In genomic region chr7:116216956-116217570, GRCh38 we compare ENCODE assay signal across 12 cellular contexts. TPM values are rescaled to one million over a fixed set of nuclear protein-coding genes. Genes with fewer than 3 reads are reported as not detected.
DNase-seq lines count a peak whose midpoint lies in the region; ATAC-seq, FAIRE-seq and TF ChIP-seq lines count a peak whose summit lies in the region.
"Had no signal": no experiment of that assay in that cellular context is flagged by ENCODE, and none has a peak within 500 bp of the region (broad histone marks: within the 10 kb centered on the region; RNA-seq: fewer than 3 reads in every experiment).

No MANE protein-coding gene starts in this region.

- POLR2A ChIA-PET in A549 (lab: Yijun Ruan, JAX): no interaction called here

- TF ChIP-seq CTCF in A549 (IDR thresholded peaks at IDR 0.05): no peak
- TF ChIP-seq CTCF in suprapubic skin (IDR thresholded peaks at IDR 0.05): no peak
- no peak for TF ChIP-seq CTCF in GM13977 (IDR thresholded peaks at IDR 0.05; ENCODE audit: extremely low read depth, insufficient read depth, missing control alignments)

- no peaks in the 10 kb centered on the region for H3K36me3 ChIP-seq in suprapubic skin
- H3K36me3 ChIP-seq: BLaER1 treated with 17β-estradiol and CSF1 and Interleukin-3, amounts not matched to agents 10 nM and 100 nM had no signal

- peaks cover 16% of the 10 kb centered on the region for H3K36me3 Mint-ChIP-seq in activated T-helper 17 cell treated with anti-CD3 and anti-CD28 coated beads, Interleukin-2, amount 50 U/mL, for 72 hours (ENCODE audit: low read depth)

- no peaks in the 10 kb centered on the region for H3K27me3 ChIP-seq in suprapubic skin
- H3K27me3 ChIP-seq: BLaER1 treated with 17β-estradiol and CSF1 and Interleukin-3, amounts not matched to agents 10 nM and 100 nM had no signal

- peak overlapping the region in 1 of 2 experiments; percentile 51; a peak in 2 of 6 replicates for H3K27ac ChIP-seq in A549
- H3K27ac ChIP-seq in suprapubic skin: no peak overlapping the region
- H3K27ac ChIP-seq: BLaER1 treated with 17β-estradiol and CSF1 and Interleukin-3, amounts not matched to agents 10 nM and 100 nM had no signal

- no peaks in the 10 kb centered on the region for H3K9me3 ChIP-seq in A549
- no peaks in the 10 kb centered on the region for H3K9me3 ChIP-seq in suprapubic skin

- WGBS in A549 (ENCODE audit: missing lambda C conversion rate): 22% methylated on average over 3 of the region's 3 CpGs
- WGBS in suprapubic skin: 90% methylated on average over 3 of the region's 3 CpGs

- no peaks in the 10 kb centered on the region for H3K9me3 Mint-ChIP-seq in activated T-helper 17 cell treated with anti-CD3 and anti-CD28 coated beads, Interleukin-2, amount 50 U/mL, for 72 hours

- TF ChIP-seq RAD21 in A549 (conservative IDR thresholded peaks at IDR 0.05 in 1 of 2, IDR thresholded peaks at IDR 0.05 in 1 of 2): no peak

- TF ChIP-seq EP300 in A549 (IDR thresholded peaks at IDR 0.05) (no peak), suprapubic skin (IDR thresholded peaks at IDR 0.05) (no peak)

- H3K27me3 Mint-ChIP-seq in activated T-helper 17 cell treated with anti-CD3 and anti-CD28 coated beads, Interleukin-2, amount 50 U/mL, for 72 hours: no peaks in the 10 kb centered on the region

- peak overlapping the region; percentile 78 for H3K4me2 ChIP-seq in A549
- H3K4me2 ChIP-seq: BLaER1 treated with 17β-estradiol and CSF1 and Interleukin-3, amounts not matched to agents 10 nM and 100 nM had no signal

- no peak overlapping the region for H3K4me3 ChIP-seq in A549
- H3K4me3 ChIP-seq in suprapubic skin: no peak overlapping the region
- H3K4me3 ChIP-seq: BLaER1 treated with 17β-estradiol and CSF1 and Interleukin-3, amounts not matched to agents 10 nM and 100 nM had no signal

- in situ Hi-C loops in GM13977 (cut with MboI; ENCODE audit: low pct_unique_long_range_greater_than_20kb, low sequenced_read_pairs, unreplicated experiment): no loop called here

- peak in 1 of 2 experiments; percentile 39 for DNase-seq in A549 (ENCODE audit: low read depth in 1 of 2, low spot score in 1 of 2)
- DNase-seq in iris pigment epithelial cell (ENCODE audit: low read depth): peak; percentile 69
- DNase-seq in KG1 (lab: John Stamatoyannopoulos, UW): no peak
- no peak for DNase-seq in suprapubic skin (ENCODE audit: low spot score in 2 of 2)
- no peak for DNase-seq in GM12891 (ENCODE audit: insufficient read length, low spot score)
- no peak for DNase-seq in GM13977 (ENCODE audit: low spot score)
- DNase-seq: activated effector memory CD4-positive, alpha-beta T cell treated with anti-CD3 and anti-CD28 coated beads, Interleukin-2, amount 50 U/mL, for 16 hours; effector CD8-positive, alpha-beta T cell; NCI-H187 treated with DMSO at 0.1 percent for 48 hours had no signal

- ATAC-seq in A549 (peak in 1 of 2 experiments; percentile 20; a peak in 1 of 6 replicates), GM18502 (IDR thresholded peaks at IDR 0.05; ENCODE audit: poor library complexity, unreplicated experiment) (peak; percentile 44)
- no peak for ATAC-seq in activated T-helper 17 cell treated with anti-CD3 and anti-CD28 coated beads, Interleukin-2, amount 50 U/mL, for 72 hours (replicated peaks)

- H3K4me1 Mint-ChIP-seq in activated T-helper 17 cell treated with anti-CD3 and anti-CD28 coated beads, Interleukin-2, amount 50 U/mL, for 72 hours: peaks cover 54% of the 10 kb centered on the region

- TF ChIP-seq POLR2A in A549 (IDR thresholded peaks at IDR 0.05; ENCODE audit: low read length): no peak
- TF ChIP-seq POLR2A in suprapubic skin (IDR thresholded peaks at IDR 0.05): no peak
- no peak for TF ChIP-seq POLR2A in GM12891 (IDR thresholded peaks at IDR 0.05; ENCODE audit: low read depth, low read length)

- peak overlapping the region; percentile 42 for H3K4me3 Mint-ChIP-seq in activated T-helper 17 cell treated with anti-CD3 and anti-CD28 coated beads, Interleukin-2, amount 50 U/mL, for 72 hours

- CTCF ChIA-PET in A549 (lab: Yijun Ruan, JAX): interaction anchor here (0.7 to 2.7 kb wide), 6 partner anchors 15 to 37 kb away, joined by 3 to 9 read pairs (median 5); no protein-coding TSS in a partner anchor

- FAIRE-seq in A549 (lab: Jason Lieb, UNC) (no peak), GM12891 (lab: Jason Lieb, UNC) (no peak)

- H3K4me1 ChIP-seq in A549: peaks cover 66% of the 10 kb centered on the region
- H3K4me1 ChIP-seq in suprapubic skin: peaks cover 39% of the 10 kb centered on the region

- H3K27ac Mint-ChIP-seq in activated T-helper 17 cell treated with anti-CD3 and anti-CD28 coated beads, Interleukin-2, amount 50 U/mL, for 72 hours: peak overlapping the region; percentile 64

TF ChIP-seq in A549, 52 proteins besides CTCF, POLR2A, EP300 and RAD21:
- 0 out of 2 replicates have a peak, but pooled peaks have one; percentile 34 for TF ChIP-seq RARB (CRISPR knock-in tag; IDR thresholded peaks at IDR 0.05)
- TF ChIP-seq CBX2 (IDR thresholded peaks at IDR 0.05; ENCODE audit: borderline replicate concordance, low read depth): no peak
- TF ChIP-seq FOSL2 (IDR thresholded peaks at IDR 0.05): no peak
- TF ChIP-seq FOSL2 (CRISPR knock-in tag; IDR thresholded peaks at IDR 0.05): peak; percentile 38

TF ChIP-seq in GM12891, 5 proteins besides CTCF, POLR2A, EP300 and RAD21:
- TF ChIP-seq SPI1 (IDR thresholded peaks at IDR 0.05; ENCODE audit: low read depth, low read length) (no peak), POU2F2 (IDR thresholded peaks at IDR 0.05; ENCODE audit: low read depth, low read length) (no peak), TAF1 (IDR thresholded peaks at IDR 0.05; ENCODE audit: low read depth, low read length) (no peak), POLR2AphosphoS5 (IDR thresholded peaks at IDR 0.05; ENCODE audit: low read depth, low read length) (no peak), PAX5 (IDR thresholded peaks at IDR 0.05; ENCODE audit: insufficient read depth, low read length, severe bottlenecking) (no peak)

RNA-seq across cellular contexts. Expression of gene TES, which starts 6.7 kb away (rescaled TPM):
- polyA plus RNA-seq in A549 (2011; rRNA removed) (127 and 134 TPM in 2 replicates), A549 (2017; fragmentation: RNase III; extraction: RNeasy Plus Mini Kit Qiagen cat#74134 plus additional on column Dnase treatment) (43.0 to 46.6 TPM (median 45.9 TPM) in 3 replicates)
- 33.6 and 33.9 TPM in 2 replicates for polyA plus RNA-seq in A549 (2012; cell fraction: cytosol; rRNA removed)
- polyA plus RNA-seq in A549 (2012; cell fraction: nucleus; rRNA removed): 45.5 and 65.3 TPM in 2 replicates
- polyA minus RNA-seq in A549 (2011; rRNA and poly(A)+ RNA removed): 74.8 and 76.6 TPM in 2 replicates
- total RNA-seq in activated T-helper 17 cell treated with anti-CD3 and anti-CD28 coated beads, Interleukin-2, amount 50 U/mL, for 72 hours: 10 to 100 TPM; 57.6 to 79.4 TPM
- total RNA-seq in suprapubic skin: 10 to 100 TPM; 44.3 to 66.0 (median 57.5) TPM
- 28.3 TPM for polyA plus RNA-seq in GM12891 (2012; ENCODE audit: low read depth, missing spikeins)
